Comparison of ENCODE assay signal across 11 cellular contexts in genomic region chr5:131538177-131538593, GRCh38.
DNase-seq lines count a peak whose midpoint lies in the region; ATAC-seq and TF ChIP-seq lines count a peak whose summit lies in the region.
"Had no signal": no experiment of that assay in that cellular context is flagged by ENCODE, and none has a peak within 500 bp of the region (broad histone marks: within the 10 kb centered on the region; RNA-seq: fewer than 3 reads in every experiment).

No MANE protein-coding gene starts in this region.

- no peaks in the 10 kb centered on the region; the same call in 1 of the 2 replicates for H3K9me1 ChIP-seq in IMR-90 (ENCODE audit: insufficient read depth, low read length)

- H3K9ac ChIP-seq in IMR-90 (ENCODE audit: low read depth, low read length), result no peak overlapping the region

- peaks cover 6% of the 10 kb centered on the region for H3K4me1 ChIP-seq in IMR-90 (ENCODE audit: control insufficient read depth, insufficient read depth, low read length)

- H3K4me1 Mint-ChIP-seq in CD14-positive monocyte, result peaks cover 21% of the 10 kb centered on the region
- H3K4me1 Mint-ChIP-seq in activated CD8-positive, alpha-beta T cell treated with anti-CD3 and anti-CD28 coated beads, Interleukin-2, amount 10 ng/mL, durations not matched to agents 7 days and 5 days (ENCODE audit: low read depth), result peaks cover 52% of the 10 kb centered on the region

- no peak overlapping the region for H3K14ac ChIP-seq in IMR-90 (replicated peaks; ENCODE audit: low read depth, low read length)

- no peak for TF ChIP-seq CTCF in CD14-positive monocyte (IDR thresholded peaks at IDR 0.05)
- no peak for TF ChIP-seq CTCF in IMR-90 (conservative IDR thresholded peaks at IDR 0.05; ENCODE audit: low read depth, low read length)

- H2AK9ac ChIP-seq in IMR-90 (replicated peaks; ENCODE audit: low read depth, low read length, poor library complexity), result no peak overlapping the region

- in situ Hi-C loops in IMR-90 (cut with MboI; ENCODE audit: low sequenced_read_pairs), result no loop called here

- H4K91ac ChIP-seq in IMR-90 (ENCODE audit: insufficient read depth, low read depth, low read length), result no peak overlapping the region

- no peak overlapping the region; the same call in 1 of the 2 replicates for H3K18ac ChIP-seq in IMR-90 (ENCODE audit: low read depth, low read length)

- CTCF ChIA-PET in IMR-90 (lab: Yijun Ruan, JAX), result no interaction called here
- CTCF ChIA-PET in activated CD8-positive, alpha-beta T cell treated with anti-CD3 and anti-CD28 coated beads, Interleukin-2, amount 10 ng/mL, durations not matched to agents 7 days and 5 days (lab: Charles Lee), result interaction anchor here (1.2 kb wide), 1 partner anchor 9 kb away, joined by 3 read pairs; no protein-coding TSS in a partner anchor

- TF ChIP-seq RAD21 in IMR-90 (IDR thresholded peaks at IDR 0.05; ENCODE audit: low read length), result no peak

- WGBS in IMR-90 (ENCODE audit: extremely low coverage in 2 of 2, insufficient read length in 1 of 2), 2 experiments, result no CpG with 5 or more reads among the region's 3 CpGs

- H3K23ac ChIP-seq in IMR-90 (ENCODE audit: low read depth, low read length), result no peak overlapping the region

- peak overlapping the region in 1 of 2 experiments; percentile 15; a peak in 1 of 4 replicates for H4K8ac ChIP-seq in IMR-90 (ENCODE audit: low read depth in 2 of 2, low read length in 2 of 2)

- no peak overlapping the region for H4K5ac ChIP-seq in IMR-90 (ENCODE audit: low read depth, low read length)

- no peaks in the 10 kb centered on the region for H4K20me1 ChIP-seq in IMR-90 (ENCODE audit: insufficient read depth, low read length)

- H3K27ac ChIP-seq in IMR-90 (ENCODE audit: insufficient read depth, low read length), result no peak overlapping the region

- peak overlapping the region; percentile 78 for H2BK5ac ChIP-seq in IMR-90 (ENCODE audit: low read depth, low read length, poor library complexity, severe bottlenecking)

- no peak overlapping the region for H2BK120ac ChIP-seq in IMR-90 (ENCODE audit: low read depth, low read length)

- peak overlapping the region in 1 of 2 donors; percentile 30 for H3K4me3 Mint-ChIP-seq in CD14-positive monocyte
- no peak overlapping the region for H3K4me3 Mint-ChIP-seq in activated CD8-positive, alpha-beta T cell treated with anti-CD3 and anti-CD28 coated beads, Interleukin-2, amount 10 ng/mL, durations not matched to agents 7 days and 5 days

- dilution Hi-C loops in IMR-90 (cut with HindIII; ENCODE audit: low sequenced_read_pairs, unreplicated experiment), result no loop called here

- ATAC-seq in IMR-90 (ENCODE audit: low read depth), result peak; percentile 70
- ATAC-seq in activated CD8-positive, alpha-beta T cell treated with anti-CD3 and anti-CD28 coated beads, Interleukin-2, amount 10 ng/mL, durations not matched to agents 7 days and 5 days, result peak; percentile 24
- ATAC-seq in GM18867 (IDR thresholded peaks at IDR 0.05; ENCODE audit: unreplicated experiment), result no peak
- ATAC-seq: left cardiac atrium had no signal

- no peak overlapping the region for H2AK5ac ChIP-seq in IMR-90 (ENCODE audit: low read depth, low read length)

- H3K27me3 ChIP-seq in IMR-90 (ENCODE audit: control insufficient read depth, insufficient read depth, low read length), result no peaks in the 10 kb centered on the region

- H3K4me2 ChIP-seq in IMR-90 (ENCODE audit: low read depth, low read length), result peak overlapping the region; percentile 41; the same call in 1 of the 2 replicates

- POLR2A ChIA-PET in IMR-90 (lab: Charles Lee; ENCODE audit: unreplicated experiment), result no interaction called here
- POLR2A ChIA-PET in activated CD8-positive, alpha-beta T cell treated with anti-CD3 and anti-CD28 coated beads, Interleukin-2, amount 10 ng/mL, durations not matched to agents 7 days and 5 days (lab: Charles Lee), result no interaction called here

- no peak overlapping the region for H3K56ac ChIP-seq in IMR-90 (ENCODE audit: extremely low read depth, insufficient read depth, low read length)

- DNase-seq in CD14-positive monocyte (ENCODE audit: low spot score) (peak; percentile 45), IMR-90 (peak; percentile 83), kidney tubule cell (ENCODE audit: low spot score) (peak; percentile 82), DMS153 (lab: John Stamatoyannopoulos, UW) (no peak), NCI-H187 treated with DMSO at 0.1 percent for 48 hours (lab: John Stamatoyannopoulos, UW) (no peak), COR-L47 (lab: John Stamatoyannopoulos, UW) (no peak)
- DNase-seq in activated CD8-positive, alpha-beta T cell treated with anti-CD3 and anti-CD28 coated beads, Interleukin-2, amount 10 ng/mL, durations not matched to agents 7 days and 5 days, result no peak
- DNase-seq: DMS79, left cardiac atrium, NCI-H446 had no signal

- H3K9me3 ChIP-seq in IMR-90 (ENCODE audit: control insufficient read depth, insufficient read depth, low read length), result no peaks in the 10 kb centered on the region

- no peak overlapping the region for H3K4ac ChIP-seq in IMR-90 (ENCODE audit: low read depth, low read length)

- intact Hi-C loops in CD14-positive monocyte (cut with micrococcal nuclease) (loop anchor here (5.0 to 10.0 kb wide), 3 partner anchors 41 to 954 kb away; partner anchors contain the start of gene IRF1 (in 1 of the 2)), IMR-90 (cut with micrococcal nuclease) (no loop called here)

- H2BK15ac ChIP-seq in IMR-90 (ENCODE audit: low read depth, low read length), result no peak overlapping the region

- no TSS peak for BruUV-seq in IMR-90 (replicated peaks; lab: Mats Ljungman, UMichigan)

- H3K36me3 ChIP-seq in IMR-90 (ENCODE audit: control insufficient read depth, insufficient read depth, low read length), result no peaks in the 10 kb centered on the region

- no peaks in the 10 kb centered on the region for H3K9me3 Mint-ChIP-seq in CD14-positive monocyte
- H3K9me3 Mint-ChIP-seq in activated CD8-positive, alpha-beta T cell treated with anti-CD3 and anti-CD28 coated beads, Interleukin-2, amount 10 ng/mL, durations not matched to agents 7 days and 5 days (ENCODE audit: insufficient read depth), result no peaks in the 10 kb centered on the region

- H2AFZ ChIP-seq in IMR-90 (replicated peaks; ENCODE audit: low read length, poor library complexity), result no peak overlapping the region

- no peaks in the 10 kb centered on the region for H3K27me3 Mint-ChIP-seq in CD14-positive monocyte (ENCODE audit: low read depth in 3 of 3)
- no peaks in the 10 kb centered on the region for H3K27me3 Mint-ChIP-seq in activated CD8-positive, alpha-beta T cell treated with anti-CD3 and anti-CD28 coated beads, Interleukin-2, amount 10 ng/mL, durations not matched to agents 7 days and 5 days (ENCODE audit: low read depth)

- no peak overlapping the region for H2BK20ac ChIP-seq in IMR-90 (ENCODE audit: low read depth, low read length)

- H3K79me1 ChIP-seq in IMR-90 (ENCODE audit: low read depth in 1 of 2, low read length in 2 of 2), result peaks cover 16 to 26% of the 10 kb centered on the region in 2 experiments

- H3K27ac Mint-ChIP-seq in CD14-positive monocyte, result peak overlapping the region; percentile 82 to 97 (median 93)
- H3K27ac Mint-ChIP-seq in activated CD8-positive, alpha-beta T cell treated with anti-CD3 and anti-CD28 coated beads, Interleukin-2, amount 10 ng/mL, durations not matched to agents 7 days and 5 days, result no peak overlapping the region

- no peak overlapping the region for H3K4me3 ChIP-seq in IMR-90 (ENCODE audit: insufficient read depth, low read depth, low read length)

- no peak for TF ChIP-seq POLR2A in IMR-90 (IDR thresholded peaks at IDR 0.05; ENCODE audit: low read depth, low read length)

- peaks cover 23 to 25% of the 10 kb centered on the region in 2 donors for H3K36me3 Mint-ChIP-seq in CD14-positive monocyte
- peaks cover 46% of the 10 kb centered on the region for H3K36me3 Mint-ChIP-seq in activated CD8-positive, alpha-beta T cell treated with anti-CD3 and anti-CD28 coated beads, Interleukin-2, amount 10 ng/mL, durations not matched to agents 7 days and 5 days (ENCODE audit: low read depth)

TF ChIP-seq in IMR-90, 13 proteins besides CTCF, POLR2A, EP300 and RAD21:
- TF ChIP-seq SMC3 (IDR thresholded peaks at IDR 0.05; ENCODE audit: low read depth, low read length) (no peak), MAZ (IDR thresholded peaks at IDR 0.05; ENCODE audit: borderline replicate concordance, low read depth, low read length) (no peak), CEBPB (IDR thresholded peaks at IDR 0.05; ENCODE audit: low read depth, low read length) (peak; percentile 95), NFE2L2 (IDR thresholded peaks at IDR 0.05; ENCODE audit: low read depth, low read length) (no peak), MAFK (IDR thresholded peaks at IDR 0.05; ENCODE audit: low read depth, low read length) (peak; percentile 27; the same call in 1 of the 2 replicates), FOS (IDR thresholded peaks at IDR 0.05; ENCODE audit: low read depth, low read length) (peak; percentile 61; the same call in 1 of the 2 replicates)

Comparison
In these comparisons a context has a peak if more than half of its experiments do, and no peak if none do; other contexts are left out.
1. DNase-seq: peak in CD14-positive monocyte (single experiment), IMR-90 (single experiment) and kidney tubule cell (single experiment); none in activated CD8-positive, alpha-beta T cell treated with anti-CD3 and anti-CD28 coated beads, Interleukin-2, amount 10 ng/mL, durations not matched to agents 7 days and 5 days (single experiment), DMS153 (single experiment), NCI-H187 treated with DMSO at 0.1 percent for 48 hours (single experiment) and COR-L47 (single experiment).